Comparison of ENCODE assay signal across 8 cellular contexts in genomic region chr1:153532769-153533599, GRCh38. TPM values are rescaled to one million over a fixed set of nuclear protein-coding genes. Genes with fewer than 3 reads are reported as not detected.
DNase-seq lines count a peak whose midpoint lies in the region; ATAC-seq and TF ChIP-seq lines count a peak whose summit lies in the region.

No MANE protein-coding gene starts in this region.

- DNase-seq in CD8-positive, alpha-beta memory T cell = peak; percentile 66 to 82 (median 70)
- DNase-seq in KBM-7 = peak; percentile 87
- peak; percentile 74 for DNase-seq in RWPE1 (ENCODE audit: low spot score)
- peak; percentile 69 for DNase-seq in activated gamma-delta T cell treated with Interleukin-2 at 50 U/mL for 16 hours
- peak; percentile 88 for DNase-seq in fibroblast of the conjunctiva (ENCODE audit: low read depth)
- DNase-seq in natural killer cell = peak; percentile 73
- peak; percentile 70 for DNase-seq in stimulated activated naive CD4-positive, alpha-beta T cell treated with Interleukin-2 at 50 U/mL for 16 hours (lab: John Stamatoyannopoulos, UW)

- POLR2A ChIA-PET in CD8-positive, alpha-beta memory T cell (lab: Charles Lee) = interaction anchor here (1.0 to 6.8 kb wide), 6 partner anchors 12 to 457 kb away, joined by 4 to 121 read pairs (median 6); partner anchors contain the start of genes CHTOP, RPS27 and S100A4
- POLR2A ChIA-PET in RWPE1 (lab: Yijun Ruan, JAX; ENCODE audit: low non-redundant PET) = interaction anchor here (0.5 to 1.4 kb wide), 5 partner anchors 14 to 80 kb away, joined by 3 to 7 read pairs (median 3); partner anchors contain the start of gene S100A16

- H3K4me1 ChIP-seq in CD8-positive, alpha-beta memory T cell (ENCODE audit: insufficient read depth, low read length) = peaks cover 60% of the 10 kb centered on the region

- TF ChIP-seq CTCF in RWPE1 (conservative IDR thresholded peaks at IDR 0.05; ENCODE audit: low read depth) (peak; percentile 91), natural killer cell (IDR thresholded peaks at IDR 0.05) (peak; percentile 78)

- peaks cover 0 to 1% of the 10 kb centered on the region in 2 donors for H3K27me3 Mint-ChIP-seq in CD8-positive, alpha-beta memory T cell
- no peaks in the 10 kb centered on the region for H3K27me3 Mint-ChIP-seq in natural killer cell (ENCODE audit: low read depth in 2 of 2)

- peaks cover 0 to 1% (median 0%) of the 10 kb centered on the region in 5 donors for H3K9me3 Mint-ChIP-seq in CD8-positive, alpha-beta memory T cell
- H3K9me3 Mint-ChIP-seq in natural killer cell = no peaks in the 10 kb centered on the region

- CTCF ChIA-PET in CD8-positive, alpha-beta memory T cell (lab: Charles Lee) = interaction anchor here (0.6 to 6.5 kb wide), 22 partner anchors 8 to 457 kb away, joined by 3 to 125 read pairs (median 5); partner anchors contain the start of genes CHTOP, S100A3, S100A4 and S100A5
- CTCF ChIA-PET in RWPE1 (lab: Yijun Ruan, JAX) = interaction anchor here (0.6 to 5.3 kb wide), 10 partner anchors 13 to 220 kb away, joined by 3 to 32 read pairs (median 6); no protein-coding TSS in a partner anchor

- peak overlapping the region; percentile 94 to 100 (median 96) for H3K27ac Mint-ChIP-seq in CD8-positive, alpha-beta memory T cell
- H3K27ac Mint-ChIP-seq in natural killer cell = peak overlapping the region; percentile 90 to 94

- in situ Hi-C loops in KBM-7 (cut with MboI; ENCODE audit: low pct_unique_long_range_greater_than_20kb, low sequenced_read_pairs) = loop anchor here (25.0 kb wide), 1 partner anchor 429 kb away; the partner anchor contains the start of genes CREB3L4, CRTC2 and SLC39A1

- H3K4me3 Mint-ChIP-seq in CD8-positive, alpha-beta memory T cell = peak overlapping the region; percentile 87 to 98 (median 96)
- peak overlapping the region; percentile 84 for H3K4me3 Mint-ChIP-seq in natural killer cell

- no peaks in the 10 kb centered on the region for H3K9me3 ChIP-seq in CD8-positive, alpha-beta memory T cell (ENCODE audit: low read length)

- ATAC-seq in natural killer cell (no peak), GM21367 (IDR thresholded peaks at IDR 0.05; ENCODE audit: unreplicated experiment) (no peak)

- H3K4me1 Mint-ChIP-seq in CD8-positive, alpha-beta memory T cell = peaks cover 61 to 76% (median 68%) of the 10 kb centered on the region in 3 donors
- H3K4me1 Mint-ChIP-seq in natural killer cell = peaks cover 50 to 57% of the 10 kb centered on the region in 2 donors

- no peaks in the 10 kb centered on the region for H3K36me3 ChIP-seq in CD8-positive, alpha-beta memory T cell (ENCODE audit: insufficient read depth, low read length)

- no peaks in the 10 kb centered on the region for H3K27me3 ChIP-seq in CD8-positive, alpha-beta memory T cell (ENCODE audit: insufficient read depth, low read length, poor library complexity, severe bottlenecking)

- intact Hi-C loops in natural killer cell (cut with micrococcal nuclease) = loop anchor here (1.0 kb wide), 1 partner anchor 35 kb away; no protein-coding TSS in a partner anchor

- H3K27ac ChIP-seq in CD8-positive, alpha-beta memory T cell (ENCODE audit: low read depth, low read length) = peak overlapping the region; percentile 41
- H3K27ac ChIP-seq in RWPE1 = peak overlapping the region; percentile 99

- H3K4me3 ChIP-seq in CD8-positive, alpha-beta memory T cell (ENCODE audit: low read length) = peak overlapping the region; percentile 35

- peaks cover 0 to 27% (median 7%) of the 10 kb centered on the region in 3 donors for H3K36me3 Mint-ChIP-seq in CD8-positive, alpha-beta memory T cell
- no peaks in the 10 kb centered on the region for H3K36me3 Mint-ChIP-seq in natural killer cell

RNA-seq across cellular contexts. Expression of gene S100A6, which starts 2.8 kb away (rescaled TPM):
- 100 to 1,000 TPM; 244 to 254 TPM for total RNA-seq in CD8-positive, alpha-beta memory T cell
- polyA plus RNA-seq in CD8-positive, alpha-beta memory T cell = 892 TPM
- total RNA-seq in natural killer cell = 100 to 1,000 TPM; 174 to 261 (median 245) TPM

RNA-seq across cellular contexts. Expression of gene S100A5, which starts 7.8 kb away (rescaled TPM):
- 1 to 10 TPM in 1 of 2 experiments, under 1 TPM in 1; 0.61 to 1.5 TPM for total RNA-seq in CD8-positive, alpha-beta memory T cell
- polyA plus RNA-seq in CD8-positive, alpha-beta memory T cell = 1.6 TPM
- not detected for total RNA-seq in natural killer cell

RNA-seq across cellular contexts. Expression of gene S100A4, which starts 12.6 kb away (rescaled TPM):
- total RNA-seq in CD8-positive, alpha-beta memory T cell = 100 to 1,000 TPM; 125 to 132 TPM
- polyA plus RNA-seq in CD8-positive, alpha-beta memory T cell = 2,575 TPM
- 100 to 1,000 TPM; 509 to 689 (median 597) TPM for total RNA-seq in natural killer cell

RNA-seq across cellular contexts. Expression of gene S100A3, which starts 16.1 kb away (rescaled TPM):
- total RNA-seq in CD8-positive, alpha-beta memory T cell = not detected
- polyA plus RNA-seq in CD8-positive, alpha-beta memory T cell = not detected
- not detected for total RNA-seq in natural killer cell

RNA-seq across cellular contexts. Expression of gene S100A2, which starts 32.7 kb away (rescaled TPM):
- total RNA-seq in CD8-positive, alpha-beta memory T cell = 1 to 10 TPM in 1 of 2 experiments, under 1 TPM in 1; 0.81 to 1.1 TPM
- polyA plus RNA-seq in CD8-positive, alpha-beta memory T cell = 0.72 TPM
- total RNA-seq in natural killer cell = not detected
